Comparison of ENCODE assay signal across 8 cellular contexts in genomic region chr16:67917852-67918236, GRCh38. TPM values are rescaled to one million over a fixed set of nuclear protein-coding genes. Genes with fewer than 3 reads are reported as not detected.
DNase-seq lines count a peak whose midpoint lies in the region; ATAC-seq, FAIRE-seq and TF ChIP-seq lines count a peak whose summit lies in the region.

No MANE protein-coding gene starts in this region.

- no peaks in the 10 kb centered on the region for H3K9me3 ChIP-seq in effector memory CD4-positive, alpha-beta T cell (ENCODE audit: control insufficient read depth, low read length)
- no peaks in the 10 kb centered on the region for H3K9me3 ChIP-seq in small intestine (ENCODE audit: control insufficient read depth, low read depth)

- no peak overlapping the region for H3K4me3 ChIP-seq in effector memory CD4-positive, alpha-beta T cell (ENCODE audit: insufficient read depth, low read depth, low read length, poor library complexity, severe bottlenecking)
- no peak overlapping the region for H3K4me3 ChIP-seq in small intestine (ENCODE audit: low read depth in 1 of 2, low read length in 2 of 2)

- H3K9me3 Mint-ChIP-seq in endothelial cell (ENCODE audit: unreplicated experiment), result no peaks in the 10 kb centered on the region

- peaks cover 6% of the 10 kb centered on the region for H3K4me1 Mint-ChIP-seq in endothelial cell (ENCODE audit: unreplicated experiment)

- DNase-seq in GM04504 (ENCODE audit: low read depth) (peak; percentile 68), RPMI7951 (ENCODE audit: low read depth) (peak; percentile 88), endothelial cell (ENCODE audit: low spot score) (no peak), putamen (ENCODE audit: low spot score) (peak; percentile 86), NCI-H2107 (lab: John Stamatoyannopoulos, UW) (no peak), small intestine (no peak)
- DNase-seq in effector memory CD4-positive, alpha-beta T cell, result no peak

- no peak for FAIRE-seq in small intestine (lab: Jason Lieb, UNC)

- no peaks in the 10 kb centered on the region for H3K4me1 ChIP-seq in effector memory CD4-positive, alpha-beta T cell (ENCODE audit: control insufficient read depth, insufficient read depth, low read length, poor library complexity, severe bottlenecking)
- no peaks in the 10 kb centered on the region for H3K4me1 ChIP-seq in small intestine (ENCODE audit: control insufficient read depth in 2 of 2, insufficient read depth in 1 of 2, low read depth in 1 of 2, low read length in 1 of 2)

- no peak for TF ChIP-seq CTCF in endothelial cell (IDR thresholded peaks at IDR 0.05; ENCODE audit: unreplicated experiment)

- WGBS in small intestine, 3 donors, result 81 to 89% (median 87%) methylated on average over 4 of the region's 4 CpGs

- H3K36me3 ChIP-seq in effector memory CD4-positive, alpha-beta T cell (ENCODE audit: control insufficient read depth, insufficient read depth, low read length), result peaks cover 3% of the 10 kb centered on the region
- peaks cover 0 to 5% of the 10 kb centered on the region in 2 donors for H3K36me3 ChIP-seq in small intestine (ENCODE audit: control insufficient read depth in 2 of 2, insufficient read depth in 2 of 2, low read length in 2 of 2)

- H3K27me3 Mint-ChIP-seq in endothelial cell (ENCODE audit: unreplicated experiment), result peaks cover 6% of the 10 kb centered on the region

- H3K27me3 ChIP-seq in effector memory CD4-positive, alpha-beta T cell (replicated peaks; ENCODE audit: control insufficient read depth, insufficient read depth, low read length, poor library complexity, severe bottlenecking), result no peaks in the 10 kb centered on the region
- H3K27me3 ChIP-seq in small intestine (ENCODE audit: control insufficient read depth in 2 of 2, insufficient read depth in 2 of 2, low read length in 2 of 2), result no peaks in the 10 kb centered on the region

- peak overlapping the region; percentile 38 for H3K4me3 Mint-ChIP-seq in endothelial cell (ENCODE audit: unreplicated experiment)

- peak overlapping the region; percentile 65 for H3K27ac Mint-ChIP-seq in endothelial cell (ENCODE audit: unreplicated experiment)

- H3K36me3 Mint-ChIP-seq in endothelial cell (ENCODE audit: low read depth, unreplicated experiment), result peaks cover 44% of the 10 kb centered on the region

- H3K27ac ChIP-seq in effector memory CD4-positive, alpha-beta T cell (ENCODE audit: insufficient read depth, low read length, poor library complexity, severe bottlenecking), result no peak overlapping the region
- H3K27ac ChIP-seq in small intestine (ENCODE audit: low read depth in 1 of 2, low read length in 1 of 2), result no peak overlapping the region

- ATAC-seq in HG03354 (IDR thresholded peaks at IDR 0.05; ENCODE audit: poor library complexity, severe bottlenecking, unreplicated experiment), result no peak

RNA-seq across cellular contexts. Expression of gene CTRL, which starts 13.8 kb away (rescaled TPM):
- total RNA-seq in RPMI7951 (2014; rRNA removed; shearing (Covaris generic)), result 0.24 and 0.98 TPM in 2 replicates
- total RNA-seq in endothelial cell (ENCODE audit: unreplicated experiment), result 0.56 TPM
- polyA plus RNA-seq in small intestine, result 1 to 10 TPM; 1.4 to 6.7 (median 5.4) TPM

RNA-seq across cellular contexts. Expression of gene PSMB10, which starts 18.8 kb away (rescaled TPM):
- total RNA-seq in RPMI7951 (2014; rRNA removed; shearing (Covaris generic)), result 75.7 and 107 TPM in 2 replicates
- total RNA-seq in endothelial cell (ENCODE audit: unreplicated experiment), result 15.3 TPM
- polyA plus RNA-seq in small intestine, result 100 to 1,000 TPM; 197 to 354 (median 245) TPM

RNA-seq across cellular contexts. Expression of gene PSKH1, which starts 24.8 kb away (rescaled TPM):
- 4.7 and 5.5 TPM in 2 replicates for total RNA-seq in RPMI7951 (2014; rRNA removed; shearing (Covaris generic))
- 47.5 TPM for total RNA-seq in endothelial cell (ENCODE audit: unreplicated experiment)
- polyA plus RNA-seq in small intestine, result 10 to 100 TPM; 13.8 to 28.4 (median 18.8) TPM

RNA-seq across cellular contexts. Expression of gene LCAT, which starts 26.1 kb away (rescaled TPM):
- 3.1 and 6.0 TPM in 2 replicates for total RNA-seq in RPMI7951 (2014; rRNA removed; shearing (Covaris generic))
- total RNA-seq in endothelial cell (ENCODE audit: unreplicated experiment), result 17.0 TPM
- 1 to 10 TPM in 2 of 3 donors, under 1 TPM in 1; 0.54 to 4.4 (median 1.3) TPM for polyA plus RNA-seq in small intestine

RNA-seq across cellular contexts. Expression of gene NRN1L, which starts 33.2 kb away (rescaled TPM):
- total RNA-seq in RPMI7951 (2014; rRNA removed; shearing (Covaris generic)), result 1.3 TPM in 1 of 2 replicates, not detected in the other
- 0.56 TPM for total RNA-seq in endothelial cell (ENCODE audit: unreplicated experiment)
- polyA plus RNA-seq in small intestine, result 1 to 10 TPM in 2 of 3 donors, under 1 TPM in 1; 0.69 to 6.0 (median 2.4) TPM

Comparison
In these comparisons a context has a peak if more than half of its experiments do, and no peak if none do; other contexts are left out.
1. DNase-seq: peak in GM04504 (single experiment), RPMI7951 (single experiment) and putamen (single experiment); none in endothelial cell (single experiment), NCI-H2107 (single experiment), effector memory CD4-positive, alpha-beta T cell (0 of 3) and small intestine (single experiment).